In the genomic region with DNA sequence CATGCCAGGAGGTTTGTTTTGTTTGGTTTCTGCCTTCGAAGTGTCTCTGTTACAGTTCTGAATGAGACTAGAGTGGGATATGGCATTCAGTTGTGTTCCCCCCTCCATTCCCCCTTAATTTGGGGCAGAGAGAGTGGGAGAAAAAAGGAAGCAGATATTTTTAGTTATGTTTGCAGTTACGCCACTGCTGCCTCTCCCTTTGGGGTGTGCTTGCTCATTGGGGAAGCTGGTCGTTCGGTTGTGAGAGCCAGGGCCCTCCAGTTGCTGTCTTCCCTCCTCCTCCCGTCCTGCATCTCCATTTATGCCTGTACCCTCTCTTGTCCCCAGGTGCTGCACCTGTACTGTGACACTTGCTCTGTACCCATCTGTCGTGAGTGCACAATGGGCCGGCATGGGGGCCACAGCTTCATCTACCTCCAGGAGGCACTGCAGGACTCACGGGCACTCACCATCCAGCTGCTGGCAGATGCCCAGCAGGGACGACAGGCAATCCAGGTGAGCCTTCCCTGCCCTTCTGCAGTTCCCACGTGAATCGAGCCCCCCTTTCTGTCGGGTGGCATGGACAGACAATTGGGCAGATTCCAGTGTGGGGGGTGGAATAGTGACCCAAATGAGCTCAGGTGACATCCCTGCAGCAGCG, we compare ENCODE assay signal across 16 cellular contexts. TPM values are rescaled to one million over a fixed set of nuclear protein-coding genes. Genes with fewer than 3 reads are reported as not detected.
DNase-seq lines count a peak whose midpoint lies in the region; ATAC-seq, FAIRE-seq and TF ChIP-seq lines count a peak whose summit lies in the region.
"Had no signal": no experiment of that assay in that cellular context is flagged by ENCODE, and none has a peak within 500 bp of the region (broad histone marks: within the 10 kb centered on the region; RNA-seq: fewer than 3 reads in every experiment).

No MANE protein-coding gene starts in this region.

- ATAC-seq in GM23338 = peak; percentile 1; the same call in 2 of the 3 replicates
- ATAC-seq in K562 = peak; percentile 44
- ATAC-seq in stimulated activated effector memory CD8-positive, alpha-beta T cell treated with anti-CD3 and anti-CD28 coated beads, Interleukin-12 subunit alpha, Interleukin-12 subunit beta, amount 100 ng/mL, for 72 hours = peak; percentile 15
- ATAC-seq in natural killer cell = no peak
- ATAC-seq: activated CD8-positive, alpha-beta memory T cell treated with anti-CD3 and anti-CD28 coated beads, Interleukin-2, amount 10 ng/mL, durations not matched to agents 7 days and 5 days had no signal

- no peak overlapping the region for H3K9ac ChIP-seq in K562 (ENCODE audit: insufficient read depth in 1 of 2, low read depth in 2 of 2, low read length in 2 of 2)

- peaks cover 97% of the 10 kb centered on the region for H3K79me2 ChIP-seq in GM23338 (replicated peaks; ENCODE audit: insufficient read depth)
- no peaks in the 10 kb centered on the region for H3K79me2 ChIP-seq in K562 (ENCODE audit: control insufficient read depth, insufficient read depth, low read length)

- peaks cover 30% of the 10 kb centered on the region for H3K36me3 ChIP-seq in GM23338 (ENCODE audit: insufficient read depth)
- H3K36me3 ChIP-seq in K562 (ENCODE audit: control insufficient read depth, insufficient read depth, low read length) = no peaks in the 10 kb centered on the region
- H3K36me3 ChIP-seq: SJSA1 had no signal

- FAIRE-seq in K562 (lab: Jason Lieb, UNC) = no peak

- H3K9me1 ChIP-seq in K562 (ENCODE audit: control insufficient read depth, insufficient read depth, low read length) = no peaks in the 10 kb centered on the region

- H3K27me3 ChIP-seq in GM23338 (ENCODE audit: insufficient read depth) = no peaks in the 10 kb centered on the region
- H3K27me3 ChIP-seq in K562 (ENCODE audit: control insufficient read depth in 2 of 2, insufficient read depth in 2 of 2, low read length in 2 of 2) = peaks cover 42 to 60% of the 10 kb centered on the region in 2 experiments
- H3K27me3 ChIP-seq: SJSA1 had no signal

- H3K27ac ChIP-seq in GM23338 (ENCODE audit: low read depth) (peak overlapping the region; percentile 70), K562 (ENCODE audit: extremely low read depth, low read depth, low read length) (no peak overlapping the region)
- H3K27ac ChIP-seq: SJSA1 had no signal

- POLR2A ChIA-PET in K562 (lab: Yijun Ruan, JAX) = interaction anchor here (1.1 kb wide), 1 partner anchor 9 kb away, joined by 5 read pairs; no protein-coding TSS in a partner anchor

- intact Hi-C loops in K562 (cut with micrococcal nuclease) (no loop called here), natural killer cell (cut with micrococcal nuclease) (no loop called here)

- H3K4me1 Mint-ChIP-seq in GM23338 (peaks cover 83% of the 10 kb centered on the region), natural killer cell (no peaks in the 10 kb centered on the region), osteocyte (ENCODE audit: unreplicated experiment) (peaks cover 14% of the 10 kb centered on the region)
- H3K4me1 Mint-ChIP-seq in stimulated activated effector memory CD8-positive, alpha-beta T cell treated with anti-CD3 and anti-CD28 coated beads, Interleukin-12 subunit alpha, Interleukin-12 subunit beta, amount 100 ng/mL, for 72 hours = peaks cover 5% of the 10 kb centered on the region
- H3K4me1 Mint-ChIP-seq: activated naive CD4-positive, alpha-beta T cell treated with anti-CD3 and anti-CD28 coated beads, Interleukin-2, amount 50 U/mL, for 24 hours had no signal

- in situ Hi-C loops in K562 (cut with MboI) = no loop called here

- peaks cover 85% of the 10 kb centered on the region for H3K4me1 ChIP-seq in GM23338 (ENCODE audit: insufficient read depth)
- H3K4me1 ChIP-seq in K562 (replicated peaks in 1 of 2; ENCODE audit: control insufficient read depth in 2 of 2, insufficient read depth in 2 of 2, low read length in 2 of 2) = no peaks in the 10 kb centered on the region

- no peak for TF ChIP-seq POLR2A in K562 (conservative IDR thresholded peaks at IDR 0.05)

- H4K20me1 ChIP-seq in GM23338 (replicated peaks; ENCODE audit: insufficient read depth) (peaks cover 77% of the 10 kb centered on the region), K562 (replicated peaks; ENCODE audit: control insufficient read depth, insufficient read depth, low read length) (no peaks in the 10 kb centered on the region)

- H3K9me2 ChIP-seq in GM23338 (ENCODE audit: insufficient read depth) = no peaks in the 10 kb centered on the region

- H3K27me3 Mint-ChIP-seq in GM23338 (ENCODE audit: insufficient read depth, low read depth, poor library complexity) (peaks cover 41% of the 10 kb centered on the region), natural killer cell (ENCODE audit: low read depth in 2 of 2) (no peaks in the 10 kb centered on the region), osteocyte (ENCODE audit: unreplicated experiment) (peaks cover 3% of the 10 kb centered on the region)
- H3K27me3 Mint-ChIP-seq: activated naive CD4-positive, alpha-beta T cell treated with anti-CD3 and anti-CD28 coated beads, Interleukin-2, amount 50 U/mL, for 24 hours had no signal

- no peaks in the 10 kb centered on the region for H3K9me3 ChIP-seq in K562 (replicated peaks; ENCODE audit: control insufficient read depth, insufficient read depth, low read depth, low read length)
- H3K9me3 ChIP-seq: SJSA1 had no signal

- H3K4me2 ChIP-seq in GM23338 (peak overlapping the region; percentile 29; the same call in 1 of the 2 replicates), K562 (ENCODE audit: insufficient read depth, low read length) (no peak overlapping the region)

- TF ChIP-seq CTCF in GM23338 (conservative IDR thresholded peaks at IDR 0.05; ENCODE audit: low read depth in 2 of 2) (peak; percentile 42 to 59), K562 (IDR thresholded peaks at IDR 0.05 in 2 of 3, conservative IDR thresholded peaks at IDR 0.05 in 1 of 3; ENCODE audit: insufficient read depth in 2 of 3, low read depth in 1 of 3, low read length in 3 of 3) (peak in 2 of 3 experiments; percentile 21 to 30; a peak in 1 of 6 replicates), natural killer cell (IDR thresholded peaks at IDR 0.05) (no peak), osteocyte (IDR thresholded peaks at IDR 0.05) (no peak)

- H3K36me3 Mint-ChIP-seq in GM23338 (ENCODE audit: low read depth) (peaks cover 53% of the 10 kb centered on the region), natural killer cell (no peaks in the 10 kb centered on the region), osteocyte (ENCODE audit: unreplicated experiment) (no peaks in the 10 kb centered on the region)
- no peaks in the 10 kb centered on the region for H3K36me3 Mint-ChIP-seq in stimulated activated effector memory CD8-positive, alpha-beta T cell treated with anti-CD3 and anti-CD28 coated beads, Interleukin-12 subunit alpha, Interleukin-12 subunit beta, amount 100 ng/mL, for 72 hours
- H3K36me3 Mint-ChIP-seq: activated naive CD4-positive, alpha-beta T cell treated with anti-CD3 and anti-CD28 coated beads, Interleukin-2, amount 50 U/mL, for 24 hours; natural killer cell treated with Interleukin-12 subunit alpha and Interleukin-12 subunit beta and Interleukin-15 and Interleukin-18, amount 100 ng/mL, for 72 hours had no signal

- TF ChIP-seq RAD21 in K562 (CRISPR knock-in tag; conservative IDR thresholded peaks at IDR 0.05 in 1 of 2, IDR thresholded peaks at IDR 0.05 in 1 of 2) = no peak

- CTCF ChIA-PET in K562 (lab: Yijun Ruan, JAX; ENCODE audit: low intra/inter-chr PET ratio) = no interaction called here

- under 1% methylated on average over 13 of the region's 13 CpGs for WGBS in K562 (ENCODE audit: insufficient coverage, low coverage, missing lambda C conversion rate)

- H2AFZ ChIP-seq in GM23338 (no peak overlapping the region), K562 (ENCODE audit: low read depth, low read length) (no peak overlapping the region)

- H3K9me3 Mint-ChIP-seq in GM23338 (no peaks in the 10 kb centered on the region), natural killer cell (no peaks in the 10 kb centered on the region), osteocyte (ENCODE audit: unreplicated experiment) (no peaks in the 10 kb centered on the region)
- H3K9me3 Mint-ChIP-seq in stimulated activated effector memory CD8-positive, alpha-beta T cell treated with anti-CD3 and anti-CD28 coated beads, Interleukin-12 subunit alpha, Interleukin-12 subunit beta, amount 100 ng/mL, for 72 hours = no peaks in the 10 kb centered on the region
- H3K9me3 Mint-ChIP-seq: activated naive CD4-positive, alpha-beta T cell treated with anti-CD3 and anti-CD28 coated beads, Interleukin-2, amount 50 U/mL, for 24 hours; natural killer cell treated with Interleukin-12 subunit alpha and Interleukin-12 subunit beta and Interleukin-15 and Interleukin-18, amount 100 ng/mL, for 72 hours had no signal

- H3F3A ChIP-seq in GM23338 (replicated peaks; ENCODE audit: low read depth) = peaks cover 35% of the 10 kb centered on the region

- no peak for DNase-seq in GM23338 (ENCODE audit: low spot score)
- DNase-seq in NCI-H69 (lab: John Stamatoyannopoulos, UW) = peak; percentile 5
- no peak for DNase-seq in K562 (ENCODE audit: extremely low read depth in 1 of 4, low spot score in 3 of 4)
- no peak for DNase-seq in stimulated activated effector memory CD8-positive, alpha-beta T cell treated with anti-CD3 and anti-CD28 coated beads, Interleukin-12 subunit alpha, Interleukin-12 subunit beta, amount 100 ng/mL, for 72 hours (ENCODE audit: low spot score in 2 of 2)
- DNase-seq in natural killer cell = no peak
- DNase-seq in dedifferentiated amniotic fluid mesenchymal stem cell (ENCODE audit: extremely low spot score) = no peak
- DNase-seq in osteocyte (ENCODE audit: extremely low spot score, unreplicated experiment) = no peak
- DNase-seq in stimulated activated CD4-positive, alpha-beta T cell treated with anti-CD3 and anti-CD28 coated beads, Interleukin-2, amount 100 ng/mL, for 24 hours = no peak
- DNase-seq: activated CD8-positive, alpha-beta memory T cell treated with anti-CD3 and anti-CD28 coated beads, Interleukin-2, amount 10 ng/mL, durations not matched to agents 7 days and 5 days; central memory CD4-positive, alpha-beta T cell; left ventricle myocardium superior had no signal

- TF ChIP-seq EP300 in K562 (IDR thresholded peaks at IDR 0.05; ENCODE audit: low read length) = no peak

- H3K27ac Mint-ChIP-seq in GM23338 = peak overlapping the region; percentile 88; the same call in 1 of the 2 replicates
- no peak overlapping the region for H3K27ac Mint-ChIP-seq in stimulated activated effector memory CD8-positive, alpha-beta T cell treated with anti-CD3 and anti-CD28 coated beads, Interleukin-12 subunit alpha, Interleukin-12 subunit beta, amount 100 ng/mL, for 72 hours
- H3K27ac Mint-ChIP-seq in natural killer cell = no peak overlapping the region
- no peak overlapping the region for H3K27ac Mint-ChIP-seq in osteocyte (ENCODE audit: unreplicated experiment)
- H3K27ac Mint-ChIP-seq: activated CD8-positive, alpha-beta memory T cell treated with anti-CD3 and anti-CD28 coated beads, Interleukin-2, amount 10 ng/mL, durations not matched to agents 7 days and 5 days; activated naive CD4-positive, alpha-beta T cell treated with anti-CD3 and anti-CD28 coated beads, Interleukin-2, amount 50 U/mL, for 24 hours; natural killer cell treated with Interleukin-12 subunit alpha and Interleukin-12 subunit beta and Interleukin-15 and Interleukin-18, amount 100 ng/mL, for 72 hours had no signal

- H3K4me3 ChIP-seq in GM23338 = no peak overlapping the region
- no peak overlapping the region for H3K4me3 ChIP-seq in K562
- H3K4me3 ChIP-seq: SJSA1 had no signal

- peak overlapping the region; percentile 24; the same call in 2 of the 3 replicates for H3K4me3 Mint-ChIP-seq in GM23338
- H3K4me3 Mint-ChIP-seq in stimulated activated effector memory CD8-positive, alpha-beta T cell treated with anti-CD3 and anti-CD28 coated beads, Interleukin-12 subunit alpha, Interleukin-12 subunit beta, amount 100 ng/mL, for 72 hours = no peak overlapping the region
- no peak overlapping the region for H3K4me3 Mint-ChIP-seq in natural killer cell
- H3K4me3 Mint-ChIP-seq in osteocyte (ENCODE audit: unreplicated experiment) = no peak overlapping the region
- H3K4me3 Mint-ChIP-seq: activated CD8-positive, alpha-beta memory T cell treated with anti-CD3 and anti-CD28 coated beads, Interleukin-2, amount 10 ng/mL, durations not matched to agents 7 days and 5 days; activated naive CD4-positive, alpha-beta T cell treated with anti-CD3 and anti-CD28 coated beads, Interleukin-2, amount 50 U/mL, for 24 hours; natural killer cell treated with Interleukin-12 subunit alpha and Interleukin-12 subunit beta and Interleukin-15 and Interleukin-18, amount 100 ng/mL, for 72 hours had no signal

- BruUV-seq in K562 (replicated peaks; lab: Mats Ljungman, UMichigan) = no TSS peak

RNA-seq across cellular contexts. Expression of a gene that starts 55.8 kb away (rescaled TPM):
- total RNA-seq in GM23338 (2014; rRNA removed; shearing (Covaris generic)) = 318 and 346 TPM in 2 replicates
- polyA plus RNA-seq in GM23338 (2016; fragmentation: Nextera tagmentation; extraction: Ambion mirVana) = 71.2 and 71.5 TPM in 2 replicates
- 0.09 TPM in 1 of 2 replicates, not detected in the other for total RNA-seq in K562 (2011; cell fraction: chromatin; rRNA removed; ENCODE audit: low replicate concordance)
- under 0.01 TPM in 1 of 2 replicates, not detected in the other for total RNA-seq in K562 (2011; cell fraction: nucleolus; rRNA removed)
- 0.08 TPM in 1 of 2 replicates, not detected in the other for total RNA-seq in K562 (2011; cell fraction: nucleoplasm; rRNA removed)
- not detected in 2 replicates for total RNA-seq in K562 (2014; rRNA removed)
- total RNA-seq in K562 (2014; rRNA removed; fragmentation: Illumina TruSeq; extraction: Trizol) = not detected in 2 replicates
- total RNA-seq in K562 (2015; rRNA removed; fragmentation: Illumina TruSeq; extraction: Trizol) = not detected in 2 replicates
- 0.11 and 0.18 TPM in 2 replicates for total RNA-seq in K562 (2021)
- polyA plus RNA-seq in K562 (2011; rRNA removed) = 0.01 and 0.04 TPM in 2 replicates
- polyA plus RNA-seq in K562 (2011; cell fraction: cytosol; rRNA removed) = 0.03 TPM in 1 of 2 replicates, not detected in the other
- polyA plus RNA-seq in K562 (2011; cell fraction: nucleus; rRNA removed) = 0.04 TPM in 1 of 2 replicates, not detected in the other
- polyA plus RNA-seq in K562 (2012) = 0.01 TPM in 1 of 2 replicates, not detected in the other
- polyA plus RNA-seq in K562 (2014; fragmentation: Illumina TruSeq; extraction: Trizol) = not detected in 2 replicates
- polyA plus RNA-seq in K562 (2014; fragmentation: Nextera tagmentation; extraction: Ambion mirVana) = not detected
- polyA plus RNA-seq in K562 (2014; rRNA removed) = not detected in 2 replicates
- polyA minus RNA-seq in K562 (2011; rRNA and poly(A)+ RNA removed) = 0.03 and 0.14 TPM in 2 replicates
- polyA minus RNA-seq in K562 (2011; cell fraction: cytosol; rRNA and poly(A)+ RNA removed) = 0.36 TPM in 1 of 2 replicates, not detected in the other
- polyA minus RNA-seq in K562 (2011; cell fraction: nucleus; rRNA and poly(A)+ RNA removed) = 0.13 TPM in 1 of 2 replicates, not detected in the other
- total RNA-seq in natural killer cell = under 1 TPM in 1 of 3 donors, not detected in 2; 0.05 TPM
- 0.05 TPM in 1 of 2 replicates, not detected in the other for total RNA-seq in osteocyte
- total RNA-seq: left ventricle myocardium superior; natural killer cell treated with Interleukin-12 subunit alpha and Interleukin-12 subunit beta and Interleukin-15 and Interleukin-18, amount 100 ng/mL, for 72 hours; NCI-H460 had no signal
- polyA plus RNA-seq: esophagus had no signal

Comparison
In these comparisons a context has a peak if more than half of its experiments do, and no peak if none do; other contexts are left out.
1. ATAC-seq: peak in GM23338 (single experiment), K562 (single experiment) and stimulated activated effector memory CD8-positive, alpha-beta T cell treated with anti-CD3 and anti-CD28 coated beads, Interleukin-12 subunit alpha, Interleukin-12 subunit beta, amount 100 ng/mL, for 72 hours (single experiment); none in natural killer cell (0 of 3).
2. CTCF ChIP-seq: peak in GM23338 (2 of 2) and K562 (2 of 3); none in natural killer cell (single experiment) and osteocyte (single experiment).
3. RNA of a gene that starts 55.8 kb away (total RNA-seq): 318 to 346 TPM in GM23338; 0.05 TPM in natural killer cell, under 0.01 to 0.18 TPM in K562 and 0.05 TPM in osteocyte; every median in the first group is over 100 times any median in the second.